In the genomic region with DNA sequence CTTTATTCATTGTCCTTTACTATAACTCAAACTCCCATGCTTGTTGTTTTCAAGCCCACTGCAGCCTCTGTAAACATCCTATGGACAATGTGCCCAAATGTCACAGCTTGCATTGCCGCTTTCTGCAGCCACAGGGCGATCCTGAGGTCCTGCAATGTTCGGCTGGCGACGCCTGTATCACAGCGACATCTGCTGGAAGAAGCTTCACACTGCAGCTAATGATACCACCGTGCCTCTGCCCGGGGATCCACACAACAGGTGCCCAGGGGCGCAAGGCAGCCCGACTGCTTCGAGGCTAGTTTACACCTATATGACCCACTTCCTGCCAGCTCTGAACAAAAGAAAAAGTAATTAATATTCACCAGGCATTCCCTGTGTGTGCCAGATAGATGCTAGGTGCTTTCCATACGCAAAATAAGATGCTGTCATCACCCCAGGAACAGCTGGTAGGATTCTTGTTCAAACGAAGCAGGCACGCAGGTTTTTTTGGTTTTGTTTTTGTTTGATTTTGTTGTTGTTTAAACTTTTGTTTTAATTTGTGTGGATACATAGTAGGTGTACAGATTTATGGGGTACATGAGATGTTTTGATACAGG, we compare ENCODE assay signal across 9 cellular contexts.
A peak's percentile ranks its signal among the peaks of the same experiment; 100 is the strongest.
DNase-seq lines count a peak whose midpoint lies in the region; FAIRE-seq and TF ChIP-seq lines count a peak whose summit lies in the region.
"Had no signal": no experiment of that assay in that cellular context is flagged by ENCODE, and none has a peak within 500 bp of the region (broad histone marks: within the 10 kb centered on the region; RNA-seq: fewer than 3 reads in every experiment).

No MANE protein-coding gene starts in this region.

- peak; percentile 93 for FAIRE-seq in H54 (lab: Jason Lieb, UNC)

- H3K9me3 ChIP-seq in SJCRH30 (replicated peaks): no peaks in the 10 kb centered on the region

- H3K4me1 Mint-ChIP-seq in activated naive CD4-positive, alpha-beta T cell treated with anti-CD3 and anti-CD28 coated beads for 36 hours (ENCODE audit: low read depth): no peaks in the 10 kb centered on the region
- no peaks in the 10 kb centered on the region for H3K4me1 Mint-ChIP-seq in progenitor cell of endocrine pancreas (ENCODE audit: low read depth)

- no peaks in the 10 kb centered on the region for H3K9me3 Mint-ChIP-seq in activated naive CD4-positive, alpha-beta T cell treated with anti-CD3 and anti-CD28 coated beads for 36 hours
- H3K9me3 Mint-ChIP-seq in progenitor cell of endocrine pancreas (ENCODE audit: low read depth): no peaks in the 10 kb centered on the region

- CTCF ChIA-PET in activated naive CD4-positive, alpha-beta T cell treated with anti-CD3 and anti-CD28 coated beads for 36 hours (lab: Charles Lee): interaction anchor here (0.6 to 2.3 kb wide), 20 partner anchors 9 to 1116 kb away, joined by 3 to 18 read pairs (median 4); no protein-coding TSS in a partner anchor

- DNase-seq in GM10266 (ENCODE audit: extremely low spot score) (peak; percentile 67), H54 (ENCODE audit: insufficient read length, low spot score) (peak; percentile 60), Kasumi-1 (lab: John Stamatoyannopoulos, UW) (peak; percentile 77 to 78), SJCRH30 (peak; percentile 40 to 75), head of caudate nucleus (peak; percentile 46 to 90 (median 78)), progenitor cell of endocrine pancreas (ENCODE audit: low spot score, unreplicated experiment) (peak; percentile 70), cerebellar nuclear complex (lab: John Stamatoyannopoulos, UW) (no peak)
- DNase-seq in activated naive CD4-positive, alpha-beta T cell treated with anti-CD3 and anti-CD28 coated beads for 36 hours: peak; percentile 76

- H3K27me3 Mint-ChIP-seq in activated naive CD4-positive, alpha-beta T cell treated with anti-CD3 and anti-CD28 coated beads for 36 hours (ENCODE audit: low read depth): no peaks in the 10 kb centered on the region
- peaks cover 9% of the 10 kb centered on the region for H3K27me3 Mint-ChIP-seq in progenitor cell of endocrine pancreas

- H3K27ac Mint-ChIP-seq in activated naive CD4-positive, alpha-beta T cell treated with anti-CD3 and anti-CD28 coated beads for 36 hours: no peak overlapping the region
- H3K27ac Mint-ChIP-seq in progenitor cell of endocrine pancreas: no peak overlapping the region

- H3K27ac ChIP-seq in SJCRH30: no peak overlapping the region
- H3K27ac ChIP-seq: skin epidermis had no signal

- no peak for TF ChIP-seq POLR2A in H54 (IDR thresholded peaks at IDR 0.05; ENCODE audit: low read depth, low read length)

- H3K4me3 ChIP-seq in SJCRH30: no peak overlapping the region
- H3K4me3 ChIP-seq: skin epidermis had no signal

- intact Hi-C loops in activated naive CD4-positive, alpha-beta T cell treated with anti-CD3 and anti-CD28 coated beads for 36 hours (cut with micrococcal nuclease): loop anchor here (5.0 kb wide), 1 partner anchor 1074 kb away; no protein-coding TSS in a partner anchor
- intact Hi-C loops in head of caudate nucleus (cut with DNase I): no loop called here

- no peaks in the 10 kb centered on the region for H3K36me3 ChIP-seq in SJCRH30

- no peak overlapping the region for H3K4me3 Mint-ChIP-seq in activated naive CD4-positive, alpha-beta T cell treated with anti-CD3 and anti-CD28 coated beads for 36 hours
- H3K4me3 Mint-ChIP-seq in progenitor cell of endocrine pancreas (ENCODE audit: low read depth): no peak overlapping the region

- H3K27me3 ChIP-seq in SJCRH30: no peaks in the 10 kb centered on the region

- TF ChIP-seq CTCF in GM10266 (IDR thresholded peaks at IDR 0.05; ENCODE audit: control insufficient read depth, insufficient read depth, low read depth, missing control alignments) (peak; percentile 98), progenitor cell of endocrine pancreas (IDR thresholded peaks at IDR 0.05; ENCODE audit: unreplicated experiment) (peak; percentile 97)

- no peaks in the 10 kb centered on the region for H3K4me1 ChIP-seq in SJCRH30

- H3K36me3 Mint-ChIP-seq in activated naive CD4-positive, alpha-beta T cell treated with anti-CD3 and anti-CD28 coated beads for 36 hours (ENCODE audit: low read depth): no peaks in the 10 kb centered on the region
- no peaks in the 10 kb centered on the region for H3K36me3 Mint-ChIP-seq in progenitor cell of endocrine pancreas (ENCODE audit: insufficient read depth)

Comparison
In these comparisons a context has a peak if more than half of its experiments do, and no peak if none do; other contexts are left out.
1. DNase-seq: peak in GM10266 (single experiment), H54 (single experiment), Kasumi-1 (2 of 2), SJCRH30 (2 of 2), activated naive CD4-positive, alpha-beta T cell treated with anti-CD3 and anti-CD28 coated beads for 36 hours (single experiment), head of caudate nucleus (42 of 42) and progenitor cell of endocrine pancreas (single experiment); none in cerebellar nuclear complex (0 of 2).